In genomic region chr20:63517376-63518309, GRCh38 we compare ENCODE assay signal across 15 cellular contexts. TPM values are rescaled to one million over a fixed set of nuclear protein-coding genes. Genes with fewer than 3 reads are reported as not detected.
DNase-seq lines count a peak whose midpoint lies in the region; ATAC-seq, FAIRE-seq and TF ChIP-seq lines count a peak whose summit lies in the region.
"Had no signal": no experiment of that assay in that cellular context is flagged by ENCODE, and none has a peak within 500 bp of the region (broad histone marks: within the 10 kb centered on the region; RNA-seq: fewer than 3 reads in every experiment).

No MANE protein-coding gene starts in this region.

- no peak for FAIRE-seq in H1 (lab: Jason Lieb, UNC)

- peaks cover 24% of the 10 kb centered on the region for H3K4me1 ChIP-seq in NT2/D1 (ENCODE audit: insufficient read depth, insufficient read length)
- H3K4me1 ChIP-seq in H1 (replicated peaks in 1 of 4; ENCODE audit: control insufficient read depth in 3 of 4, insufficient read depth in 4 of 4, low read length in 3 of 4) = peaks cover 0 to 20% (median 10%) of the 10 kb centered on the region in 4 experiments; a peak in 5 of 7 replicates
- H3K4me1 ChIP-seq in neuronal stem cell (ENCODE audit: control insufficient read depth in 2 of 2, insufficient read depth in 1 of 2, low read depth in 1 of 2, low read length in 2 of 2) = peaks cover 12 to 13% of the 10 kb centered on the region in 2 donors

- no peak overlapping the region for H2BK5ac ChIP-seq in H1 (ENCODE audit: low read depth, low read length)
- no peak overlapping the region for H2BK5ac ChIP-seq in neuronal stem cell (ENCODE audit: low read length)

- H3K4me2 ChIP-seq in H1 (ENCODE audit: insufficient read depth in 1 of 2, low read depth in 2 of 2, low read length in 2 of 2) (no peak overlapping the region), neuronal stem cell (ENCODE audit: insufficient read depth, low read length, poor library complexity, severe bottlenecking) (no peak overlapping the region)

- H3K36me3 ChIP-seq in NT2/D1 (ENCODE audit: insufficient read depth, insufficient read length, low read length) (peaks cover 22% of the 10 kb centered on the region), H1 (ENCODE audit: control insufficient read depth in 2 of 4, insufficient read depth in 4 of 4, low read length in 3 of 4) (peaks cover 0 to 7% (median 0%) of the 10 kb centered on the region in 4 experiments; a peak in 1 of 8 replicates), neuronal stem cell (replicated peaks in 1 of 2; ENCODE audit: control insufficient read depth in 2 of 2, insufficient read depth in 2 of 2, low read length in 2 of 2) (peaks cover 7 to 36% of the 10 kb centered on the region in 2 donors)
- H3K36me3 ChIP-seq: thoracic aorta had no signal

- H2BK15ac ChIP-seq in H1 (ENCODE audit: low read length) = no peak overlapping the region
- peak overlapping the region; percentile 81 for H2BK15ac ChIP-seq in neuronal stem cell (ENCODE audit: low read length)

- TF ChIP-seq RAD21 in H1 (IDR thresholded peaks at IDR 0.05 in 1 of 2, conservative IDR thresholded peaks at IDR 0.05 in 1 of 2; ENCODE audit: low read depth in 2 of 2, low read length in 2 of 2) = no peak

- no peak for ATAC-seq in GM21737 (IDR thresholded peaks at IDR 0.05; ENCODE audit: unreplicated experiment)
- no peak for ATAC-seq in left colon
- ATAC-seq: PC-3 had no signal

- H2BK20ac ChIP-seq in H1 (ENCODE audit: low read length) = no peak overlapping the region

- H3K23me2 ChIP-seq in H1 (ENCODE audit: low read depth, low read length) = peaks cover 17% of the 10 kb centered on the region; the same call in 1 of the 2 replicates

- H3K9me3 ChIP-seq in NT2/D1 (ENCODE audit: insufficient read depth, low read length) (peaks cover 5% of the 10 kb centered on the region; the same call in 1 of the 2 replicates), H1 (ENCODE audit: insufficient read depth in 2 of 2, low read depth in 1 of 2, low read length in 1 of 2) (no peaks in the 10 kb centered on the region), neuronal stem cell (replicated peaks in 1 of 2; ENCODE audit: control insufficient read depth in 2 of 2, insufficient read depth in 1 of 2, low read depth in 1 of 2, low read length in 2 of 2) (peaks cover 2 to 7% of the 10 kb centered on the region in 2 donors)
- H3K9me3 ChIP-seq: ascending aorta, thoracic aorta had no signal

- H3K27ac ChIP-seq in H1 (ENCODE audit: low read depth, low read length) (no peak overlapping the region), neuronal stem cell (replicated peaks; ENCODE audit: low read length) (no peak overlapping the region)
- H3K27ac ChIP-seq: ascending aorta, thoracic aorta had no signal

- H2AFZ ChIP-seq in H1 (ENCODE audit: low read length) (no peak overlapping the region), neuronal stem cell (ENCODE audit: low read length) (no peak overlapping the region)

- H3K23ac ChIP-seq in H1 (ENCODE audit: insufficient read length) (no peak overlapping the region), neuronal stem cell (ENCODE audit: low read depth, low read length, poor library complexity) (peak overlapping the region; percentile 96)

- no peak overlapping the region; the same call in 1 of the 2 replicates for H2AK5ac ChIP-seq in H1 (ENCODE audit: low read depth, low read length)
- H2AK5ac ChIP-seq in neuronal stem cell (ENCODE audit: low read depth, low read length) = peak overlapping the region; percentile 99

- no peak overlapping the region for H3K14ac ChIP-seq in H1 (ENCODE audit: insufficient read length)
- peak overlapping the region; percentile 47 for H3K14ac ChIP-seq in neuronal stem cell (ENCODE audit: low read length)

- no peak overlapping the region for H4K5ac ChIP-seq in H1 (ENCODE audit: insufficient read length, low read depth, low read length)

- no peak overlapping the region for H2BK120ac ChIP-seq in H1 (replicated peaks; ENCODE audit: low read depth, low read length)
- H2BK120ac ChIP-seq in neuronal stem cell (ENCODE audit: low read depth, low read length) = no peak overlapping the region

- H3K9ac ChIP-seq in NT2/D1 (ENCODE audit: insufficient read length, low read depth) (peak overlapping the region; percentile 100), H1 (replicated peaks in 1 of 4; ENCODE audit: extremely low read depth in 1 of 4, low read depth in 3 of 4, low read length in 3 of 4) (no peak overlapping the region), neuronal stem cell (ENCODE audit: low read depth, low read length, poor library complexity) (no peak overlapping the region)

- H4K91ac ChIP-seq in H1 (replicated peaks; ENCODE audit: insufficient read length, low read length) (peak overlapping the region; percentile 6), neuronal stem cell (ENCODE audit: low read depth, low read length, poor library complexity) (no peak overlapping the region)

- no peak overlapping the region for H3K56ac ChIP-seq in H1 (replicated peaks; ENCODE audit: insufficient read length, low read depth, low read length)

- peaks cover 0 to 4% of the 10 kb centered on the region in 2 experiments; a peak in 1 of 4 replicates for H3K79me2 ChIP-seq in H1 (ENCODE audit: control insufficient read depth in 1 of 2, insufficient read depth in 2 of 2, low read length in 2 of 2)

- no peak for TF ChIP-seq POLR2A in H1 (IDR thresholded peaks at IDR 0.05; ENCODE audit: control extremely low read depth in 1 of 2, low read depth in 2 of 2, low read length in 2 of 2)

- H3K18ac ChIP-seq in H1 (ENCODE audit: extremely low read depth, low read length) (no peak overlapping the region), neuronal stem cell (ENCODE audit: low read length) (peak overlapping the region; percentile 57)

- intact Hi-C loops in left colon (cut with DNase I, micrococcal nuclease) = no loop called here

- CTCF ChIA-PET in H1 (lab: Charles Lee; ENCODE audit: partially characterized antibody) = interaction anchor here (0.7 to 3.0 kb wide), 11 partner anchors 9 to 76 kb away, joined by 3 to 31 read pairs (median 3); partner anchors contain the start of gene PTK6

- H2BK12ac ChIP-seq in H1 (ENCODE audit: low read depth, low read length) = no peak overlapping the region; the same call in 1 of the 2 replicates
- no peak overlapping the region for H2BK12ac ChIP-seq in neuronal stem cell (ENCODE audit: low read length)

- peak in 1 of 3 experiments; percentile 2; a peak in 1 of 4 replicates for TF ChIP-seq CTCF in H1 (IDR thresholded peaks at IDR 0.05; ENCODE audit: control extremely low read depth in 1 of 3, insufficient read depth in 1 of 3, low read depth in 1 of 3, low read length in 3 of 3)

- peaks cover 0 to 18% of the 10 kb centered on the region in 2 experiments for H4K20me1 ChIP-seq in H1 (replicated peaks in 1 of 2; ENCODE audit: control insufficient read depth in 1 of 2, insufficient read depth in 2 of 2, low read length in 2 of 2)

- H3K27me3 ChIP-seq in NT2/D1 (ENCODE audit: insufficient read depth, insufficient read length) = peaks cover 3% of the 10 kb centered on the region
- H3K27me3 ChIP-seq in H1 (replicated peaks in 1 of 4; ENCODE audit: control insufficient read depth in 3 of 4, extremely low read depth in 1 of 4, insufficient read depth in 3 of 4, low read length in 3 of 4) = peaks cover 0 to 6% (median under 1%) of the 10 kb centered on the region in 4 experiments; a peak in 3 of 7 replicates
- H3K27me3 ChIP-seq in neuronal stem cell (ENCODE audit: control insufficient read depth in 3 of 3, insufficient read depth in 3 of 3, low read depth in 1 of 3, low read length in 3 of 3) = peaks cover 0 to 4% (median 0%) of the 10 kb centered on the region in 3 experiments
- H3K27me3 ChIP-seq: ascending aorta had no signal

- WGBS in H1 (ENCODE audit: extremely low coverage in 1 of 2, insufficient coverage in 1 of 2, insufficient read length in 1 of 2, insufficient replicate concordance in 2 of 2, low coverage in 1 of 2, low lambda C conversion rate in 2 of 2, missing lambda C conversion rate in 1 of 2), 2 experiments = 90% methylated on average over 29 of the region's 32 CpGs; no CpG with 5 or more reads in 1 of the 2 experiments
- no CpG with 5 or more reads among the region's 32 CpGs for WGBS in neuronal stem cell (ENCODE audit: extremely low coverage in 2 of 2, insufficient read length in 2 of 2, insufficient replicate concordance in 1 of 2), 2 donors

- H3K4ac ChIP-seq in H1 (replicated peaks; ENCODE audit: insufficient read length, low read depth, low read length) (no peak overlapping the region), neuronal stem cell (ENCODE audit: low read length) (peak overlapping the region; percentile 84)

- H4K8ac ChIP-seq in H1 (ENCODE audit: extremely low read depth, insufficient read depth, low read length) (no peak overlapping the region; the same call in 1 of the 2 replicates), neuronal stem cell (ENCODE audit: low read depth, low read length) (no peak overlapping the region)

- TF ChIP-seq EP300 in H1 (IDR thresholded peaks at IDR 0.05; ENCODE audit: borderline replicate concordance in 1 of 2, low read depth in 2 of 2, low read length in 2 of 2) = no peak

- no peak for DNase-seq in NT2/D1 (ENCODE audit: low read depth, low spot score)
- no peak for DNase-seq in H1 (ENCODE audit: low read depth in 1 of 2, low spot score in 2 of 2)
- DNase-seq in neuronal stem cell (ENCODE audit: low spot score) = no peak
- DNase-seq in GF-D8 (lab: John Stamatoyannopoulos, UW) = no peak
- DNase-seq in left colon = no peak
- DNase-seq: activated CD4-positive, alpha-beta T cell treated with anti-CD3 and anti-CD28 coated beads, Interleukin-2, amount 50 U/mL, for 1 hour; mesenchymal stem cell; NCI-H1436; NCI-H446 treated with DMSO at 0.1 percent for 48 hours; PC-3 had no signal

- H3K79me1 ChIP-seq in H1 (ENCODE audit: low read depth, low read length) (peaks cover 4% of the 10 kb centered on the region; the same call in 1 of the 2 replicates), neuronal stem cell (ENCODE audit: low read depth, low read length) (peaks cover 21% of the 10 kb centered on the region)

- H3K4me3 ChIP-seq in NT2/D1 (ENCODE audit: insufficient read length, low read depth) (no peak overlapping the region), H1 (ENCODE audit: extremely low read depth in 1 of 4, insufficient read depth in 2 of 4, low read depth in 3 of 4, low read length in 4 of 4) (no peak overlapping the region), neuronal stem cell (ENCODE audit: low read length in 2 of 2) (no peak overlapping the region)
- H3K4me3 ChIP-seq: ascending aorta, thoracic aorta had no signal

- POLR2A ChIA-PET in H1 (lab: Charles Lee; ENCODE audit: partially characterized antibody) = interaction anchor here (1.5 to 2.4 kb wide), 2 partner anchors 12 to 124 kb away, joined by 5 to 8 read pairs; no protein-coding TSS in a partner anchor

RNA-seq across cellular contexts. Expression of gene PPDPF, which starts 2.9 kb away (rescaled TPM):
- 125 and 138 TPM in 2 replicates for total RNA-seq in H1 (2021; fragmentation: NEBNext Ultra II Directional; extraction: Animal tissue kit (Norgen Biotek cat#: 25700))
- 30.5 and 49.9 TPM in 2 replicates for polyA plus RNA-seq in H1 (2011; rRNA removed)
- 13.6 TPM for polyA plus RNA-seq in H1 (2011; cell fraction: cytosol; rRNA removed)
- polyA plus RNA-seq in H1 (2011; cell fraction: nucleus; rRNA removed) = 40.2 TPM
- 38.8 to 127 TPM (median 112 TPM) in 4 replicates for polyA plus RNA-seq in H1 (2012, experiment 1 of 2)
- 66.7 TPM for polyA plus RNA-seq in H1 (2012, experiment 2 of 2)
- 147 TPM for polyA plus RNA-seq in H1 (2013, experiment 1 of 2)
- polyA plus RNA-seq in H1 (2013, experiment 2 of 2) = 151 TPM
- polyA minus RNA-seq in H1 (2011; rRNA and poly(A)+ RNA removed) = 2.8 and 4.9 TPM in 2 replicates
- 109 TPM for polyA minus RNA-seq in H1 (2011; cell fraction: cytosol; rRNA and poly(A)+ RNA removed)
- polyA minus RNA-seq in H1 (2011; cell fraction: nucleus; rRNA and poly(A)+ RNA removed) = 58.7 TPM
- polyA plus RNA-seq in neuronal stem cell (2013, experiment 1 of 2) = 310 TPM
- 296 TPM for polyA plus RNA-seq in neuronal stem cell (2013, experiment 2 of 2)
- 100 to 1,000 TPM; 554 to 564 TPM for total RNA-seq in left colon

RNA-seq across cellular contexts. Expression of gene EEF1A2, which starts 18.8 kb away (rescaled TPM):
- total RNA-seq in H1 (2021; fragmentation: NEBNext Ultra II Directional; extraction: Animal tissue kit (Norgen Biotek cat#: 25700)) = 25.8 and 27.9 TPM in 2 replicates
- polyA plus RNA-seq in H1 (2011; rRNA removed) = 7.4 and 17.5 TPM in 2 replicates
- 15.5 TPM for polyA plus RNA-seq in H1 (2011; cell fraction: cytosol; rRNA removed)
- polyA plus RNA-seq in H1 (2011; cell fraction: nucleus; rRNA removed) = 33.5 TPM
- polyA plus RNA-seq in H1 (2012, experiment 1 of 2) = 25.2 to 45.3 TPM (median 39.3 TPM) in 4 replicates
- 22.6 TPM for polyA plus RNA-seq in H1 (2012, experiment 2 of 2)
- 26.8 TPM for polyA plus RNA-seq in H1 (2013, experiment 1 of 2)
- 25.5 TPM for polyA plus RNA-seq in H1 (2013, experiment 2 of 2)
- 6.0 and 11.9 TPM in 2 replicates for polyA minus RNA-seq in H1 (2011; rRNA and poly(A)+ RNA removed)
- polyA minus RNA-seq in H1 (2011; cell fraction: cytosol; rRNA and poly(A)+ RNA removed) = 20.6 TPM
- 13.6 TPM for polyA minus RNA-seq in H1 (2011; cell fraction: nucleus; rRNA and poly(A)+ RNA removed)
- 0.57 TPM for polyA plus RNA-seq in neuronal stem cell (2013, experiment 1 of 2)
- 0.96 TPM for polyA plus RNA-seq in neuronal stem cell (2013, experiment 2 of 2)
- 1 to 10 TPM; 1.3 to 1.8 TPM for total RNA-seq in left colon

RNA-seq across cellular contexts. Expression of gene PTK6, which starts 19.5 kb away (rescaled TPM):
- total RNA-seq in H1 (2021; fragmentation: NEBNext Ultra II Directional; extraction: Animal tissue kit (Norgen Biotek cat#: 25700)) = 0.17 and 0.19 TPM in 2 replicates
- polyA plus RNA-seq in H1 (2011; rRNA removed) = 0.12 and 0.30 TPM in 2 replicates
- polyA plus RNA-seq in H1 (2011; cell fraction: cytosol; rRNA removed) = 0.27 TPM
- polyA plus RNA-seq in H1 (2011; cell fraction: nucleus; rRNA removed) = 0.67 TPM
- 0.32 to 0.41 TPM (median 0.40 TPM) in 4 replicates for polyA plus RNA-seq in H1 (2012, experiment 1 of 2)
- 0.25 TPM for polyA plus RNA-seq in H1 (2012, experiment 2 of 2)
- 0.08 TPM for polyA plus RNA-seq in H1 (2013, experiment 1 of 2)
- 0.07 TPM for polyA plus RNA-seq in H1 (2013, experiment 2 of 2)
- polyA minus RNA-seq in H1 (2011; rRNA and poly(A)+ RNA removed) = 0.12 TPM in 1 of 2 replicates, not detected in the other
- polyA minus RNA-seq in H1 (2011; cell fraction: cytosol; rRNA and poly(A)+ RNA removed) = 0.37 TPM
- 0.20 TPM for polyA minus RNA-seq in H1 (2011; cell fraction: nucleus; rRNA and poly(A)+ RNA removed)
- polyA plus RNA-seq in neuronal stem cell (2013, experiment 1 of 2) = not detected
- not detected for polyA plus RNA-seq in neuronal stem cell (2013, experiment 2 of 2)
- 100 to 1,000 TPM in 1 of 2 donors, 10 to 100 TPM in 1; 85.7 to 117 TPM for total RNA-seq in left colon
- total RNA-seq: ascending aorta, H4 had no signal

RNA-seq across cellular contexts. Expression of gene SRMS, which starts 29.9 kb away (rescaled TPM):
- 0.29 and 0.76 TPM in 2 replicates for total RNA-seq in H1 (2021; fragmentation: NEBNext Ultra II Directional; extraction: Animal tissue kit (Norgen Biotek cat#: 25700))
- polyA plus RNA-seq in H1 (2011; rRNA removed) = 0.39 and 0.66 TPM in 2 replicates
- 0.36 TPM for polyA plus RNA-seq in H1 (2011; cell fraction: cytosol; rRNA removed)
- 2.9 TPM for polyA plus RNA-seq in H1 (2011; cell fraction: nucleus; rRNA removed)
- polyA plus RNA-seq in H1 (2012, experiment 1 of 2) = 0.23 to 0.46 TPM (median 0.39 TPM) in 4 replicates
- 0.10 TPM for polyA plus RNA-seq in H1 (2012, experiment 2 of 2)
- 0.28 TPM for polyA plus RNA-seq in H1 (2013, experiment 1 of 2)
- 0.15 TPM for polyA plus RNA-seq in H1 (2013, experiment 2 of 2)
- polyA minus RNA-seq in H1 (2011; rRNA and poly(A)+ RNA removed) = 0.10 TPM in 1 of 2 replicates, not detected in the other
- not detected for polyA minus RNA-seq in H1 (2011; cell fraction: cytosol; rRNA and poly(A)+ RNA removed)
- polyA minus RNA-seq in H1 (2011; cell fraction: nucleus; rRNA and poly(A)+ RNA removed) = 0.50 TPM
- not detected for polyA plus RNA-seq in neuronal stem cell (2013, experiment 1 of 2)
- not detected for polyA plus RNA-seq in neuronal stem cell (2013, experiment 2 of 2)
- 1 to 10 TPM; 2.4 to 4.6 TPM for total RNA-seq in left colon
- total RNA-seq: ascending aorta, dermis microvascular lymphatic vessel endothelial cell, H4, thoracic aorta had no signal

RNA-seq across cellular contexts. Expression of gene FNDC11, which starts 36.3 kb away (rescaled TPM):
- total RNA-seq in H1 (2021; fragmentation: NEBNext Ultra II Directional; extraction: Animal tissue kit (Norgen Biotek cat#: 25700)) = 2.5 and 2.6 TPM in 2 replicates
- 8.8 and 13.5 TPM in 2 replicates for polyA plus RNA-seq in H1 (2011; rRNA removed)
- 9.1 TPM for polyA plus RNA-seq in H1 (2011; cell fraction: cytosol; rRNA removed)
- 17.7 TPM for polyA plus RNA-seq in H1 (2011; cell fraction: nucleus; rRNA removed)
- 2.1 to 3.9 TPM (median 3.5 TPM) in 4 replicates for polyA plus RNA-seq in H1 (2012, experiment 1 of 2)
- 3.5 TPM for polyA plus RNA-seq in H1 (2012, experiment 2 of 2)
- polyA plus RNA-seq in H1 (2013, experiment 1 of 2) = 3.0 TPM
- 2.8 TPM for polyA plus RNA-seq in H1 (2013, experiment 2 of 2)
- 2.3 and 2.5 TPM in 2 replicates for polyA minus RNA-seq in H1 (2011; rRNA and poly(A)+ RNA removed)
- 4.5 TPM for polyA minus RNA-seq in H1 (2011; cell fraction: cytosol; rRNA and poly(A)+ RNA removed)
- 7.0 TPM for polyA minus RNA-seq in H1 (2011; cell fraction: nucleus; rRNA and poly(A)+ RNA removed)
- polyA plus RNA-seq in neuronal stem cell (2013, experiment 1 of 2) = 7.5 TPM
- 7.2 TPM for polyA plus RNA-seq in neuronal stem cell (2013, experiment 2 of 2)
- under 1 TPM in 1 of 2 donors, not detected in 1; 0.42 TPM for total RNA-seq in left colon
- total RNA-seq: ascending aorta, H4 had no signal

Comparison
In these comparisons a context has a peak if more than half of its experiments do, and no peak if none do; other contexts are left out.
1. RNA of gene PTK6, which starts 19.5 kb away (total RNA-seq): 85.7 to 117 TPM in left colon; 0.17 to 0.19 TPM in H1; every median in the first group is over 10 times any median in the second.